ENCODE assay signal across 9 cellular contexts in the genomic region with DNA sequence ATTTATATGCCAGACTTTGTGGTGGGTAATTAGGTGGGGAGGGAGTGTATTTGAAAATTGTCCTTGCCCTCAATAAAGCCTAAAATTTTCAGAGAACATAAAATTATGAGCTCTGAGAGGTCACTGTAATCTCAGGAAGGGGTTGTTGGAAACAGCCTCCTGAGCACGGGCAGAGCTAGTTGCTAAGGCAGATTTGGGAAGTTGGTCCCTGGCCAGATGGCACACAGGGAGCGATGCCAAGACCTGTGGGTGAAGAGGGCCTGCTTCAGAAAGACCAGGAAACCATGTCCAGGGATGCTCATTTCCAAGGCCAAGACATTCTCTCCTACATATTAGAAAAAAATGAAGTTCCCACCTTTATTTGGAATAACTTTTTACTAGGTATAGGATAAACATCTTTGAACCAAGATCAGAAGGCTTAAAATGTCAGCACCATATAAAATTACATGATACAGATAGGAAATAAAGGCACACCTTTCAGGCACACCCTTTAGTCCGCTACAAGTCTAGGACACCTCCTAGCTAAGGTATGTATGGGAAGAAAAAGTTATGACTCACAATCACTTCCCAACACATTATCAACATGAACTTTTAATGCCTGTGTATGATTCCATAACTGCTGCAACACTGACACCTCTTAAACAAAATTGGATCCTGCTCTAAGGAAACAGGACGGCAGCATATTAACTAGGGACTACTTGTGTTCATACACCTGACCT. TPM values are rescaled to one million over a fixed set of nuclear protein-coding genes. Genes with fewer than 3 reads are reported as not detected.
DNase-seq lines count a peak whose midpoint lies in the region; ATAC-seq, FAIRE-seq and TF ChIP-seq lines count a peak whose summit lies in the region.
"Had no signal": no experiment of that assay in that cellular context is flagged by ENCODE, and none has a peak within 500 bp of the region (broad histone marks: within the 10 kb centered on the region; RNA-seq: fewer than 3 reads in every experiment).

No MANE protein-coding gene starts in this region.

- no peak overlapping the region for H3K27ac ChIP-seq in CD4-positive, alpha-beta memory T cell (ENCODE audit: low read depth, low read length)
- H3K27ac ChIP-seq in endothelial cell of umbilical vein (ENCODE audit: insufficient read depth, low read depth, low read length) (no peak overlapping the region), ovary (no peak overlapping the region)

- WGBS in ovary, 3 donors = 62 to 64% (median 63%) methylated on average over 4 of the region's 4 CpGs

- no TSS peak for BruUV-seq in endothelial cell of umbilical vein (replicated peaks; lab: Mats Ljungman, UMichigan)

- dilution Hi-C loops in endothelial cell of umbilical vein (cut with MboI; ENCODE audit: extremely low pct_ligation_motif_present, low sequenced_read_pairs) = no loop called here

- no peak overlapping the region for H3K9ac ChIP-seq in endothelial cell of umbilical vein (replicated peaks; ENCODE audit: extremely low read depth, insufficient read depth, low read length)

- H3K9me1 ChIP-seq in endothelial cell of umbilical vein (replicated peaks; ENCODE audit: control insufficient read depth, extremely low read depth, insufficient read depth, low read length) = no peaks in the 10 kb centered on the region

- TF ChIP-seq POLR2A in endothelial cell of umbilical vein (IDR thresholded peaks at IDR 0.05; ENCODE audit: low read depth, low read length) = no peak
- no peak for TF ChIP-seq POLR2A in ovary (IDR thresholded peaks at IDR 0.05)

- H4K20me1 ChIP-seq in endothelial cell of umbilical vein (replicated peaks; ENCODE audit: control insufficient read depth, extremely low read depth, insufficient read depth, low read length) = no peaks in the 10 kb centered on the region

- H3K27me3 Mint-ChIP-seq in CD4-positive, alpha-beta memory T cell = peaks cover 2 to 7% of the 10 kb centered on the region in 2 donors

- TF ChIP-seq EP300 in ovary (IDR thresholded peaks at IDR 0.05) = no peak

- intact Hi-C loops in CD4-positive, alpha-beta memory T cell (cut with micrococcal nuclease) = loop anchor here (5.0 to 10.0 kb wide), 8 partner anchors 87 to 1842 kb away; partner anchors contain the start of genes MANBA and SLC9B2
- intact Hi-C loops in endothelial cell of umbilical vein (cut with micrococcal nuclease) (loop anchor here (5.0 kb wide), 5 partner anchors 147 to 1787 kb away; partner anchors contain the start of genes H2AZ1 and TRMT10A), ovary (cut with DNase I) (loop anchor here in 2 of 4 donors (5.0 to 10.0 kb wide), 2 partner anchors 155 to 157 kb away; no protein-coding TSS in a partner anchor)

- peaks cover 20% of the 10 kb centered on the region for H3K4me1 ChIP-seq in CD4-positive, alpha-beta memory T cell (ENCODE audit: insufficient read depth, low read length)
- H3K4me1 ChIP-seq in endothelial cell of umbilical vein (ENCODE audit: control insufficient read depth, extremely low read depth, insufficient read depth, low read length) = peaks cover 15% of the 10 kb centered on the region
- peaks cover 4% of the 10 kb centered on the region for H3K4me1 ChIP-seq in ovary (ENCODE audit: insufficient read depth)

- peak overlapping the region in 7 of 8 donors; percentile 93 to 99 (median 97) for H3K4me3 Mint-ChIP-seq in CD4-positive, alpha-beta memory T cell

- peak; percentile 40 for FAIRE-seq in endothelial cell of umbilical vein (lab: Jason Lieb, UNC)

- peaks cover 0 to 16% of the 10 kb centered on the region in 2 donors for H3K36me3 Mint-ChIP-seq in CD4-positive, alpha-beta memory T cell

- no peaks in the 10 kb centered on the region for H3K9me3 Mint-ChIP-seq in CD4-positive, alpha-beta memory T cell

- H2AFZ ChIP-seq in endothelial cell of umbilical vein (ENCODE audit: low read depth, low read length) = no peak overlapping the region

- POLR2A ChIA-PET in CD4-positive, alpha-beta memory T cell (lab: Charles Lee; ENCODE audit: partially characterized antibody) = interaction anchor here (0.9 to 4.7 kb wide), 2 partner anchors 22 to 329 kb away, joined by 3 to 53 read pairs; no protein-coding TSS in a partner anchor
- POLR2A ChIA-PET in endothelial cell of umbilical vein (lab: Charles Lee) = no interaction called here

- H3K9me3 ChIP-seq in CD4-positive, alpha-beta memory T cell (ENCODE audit: control insufficient read depth in 1 of 2, low read length in 2 of 2) = no peaks in the 10 kb centered on the region
- no peaks in the 10 kb centered on the region for H3K9me3 ChIP-seq in endothelial cell of umbilical vein (replicated peaks; ENCODE audit: control insufficient read depth, insufficient read depth, low read length)
- H3K9me3 ChIP-seq in ovary = no peaks in the 10 kb centered on the region

- no peak overlapping the region for H3K4me3 ChIP-seq in CD4-positive, alpha-beta memory T cell (ENCODE audit: low read length in 2 of 2)
- H3K4me3 ChIP-seq in endothelial cell of umbilical vein (replicated peaks in 1 of 3; ENCODE audit: insufficient read depth in 1 of 3, low read depth in 1 of 3, low read length in 3 of 3) = no peak overlapping the region
- no peak overlapping the region for H3K4me3 ChIP-seq in ovary

- TF ChIP-seq CTCF in endothelial cell of umbilical vein (IDR thresholded peaks at IDR 0.05; ENCODE audit: extremely low read depth in 1 of 2, insufficient read depth in 1 of 2, low read depth in 1 of 2, low read length in 2 of 2) (no peak), ovary (IDR thresholded peaks at IDR 0.05) (no peak)

- no peaks in the 10 kb centered on the region for H3K27me3 ChIP-seq in CD4-positive, alpha-beta memory T cell (ENCODE audit: insufficient read depth, low read length)
- H3K27me3 ChIP-seq in endothelial cell of umbilical vein (ENCODE audit: control insufficient read depth in 2 of 2, insufficient read depth in 2 of 2, low read length in 2 of 2) (no peaks in the 10 kb centered on the region), ovary (no peaks in the 10 kb centered on the region)

- peak overlapping the region in 2 of 7 donors; percentile 29 to 98 for H3K27ac Mint-ChIP-seq in CD4-positive, alpha-beta memory T cell

- H3K79me2 ChIP-seq in endothelial cell of umbilical vein (ENCODE audit: control insufficient read depth, insufficient read depth, low read length) = peaks cover 2% of the 10 kb centered on the region

- CTCF ChIA-PET in CD4-positive, alpha-beta memory T cell (lab: Charles Lee; ENCODE audit: partially characterized antibody) = interaction anchor here (0.7 to 3.4 kb wide), 7 partner anchors 12 to 381 kb away, joined by 3 to 16 read pairs (median 4); no protein-coding TSS in a partner anchor
- CTCF ChIA-PET in endothelial cell of umbilical vein (lab: Charles Lee) = interaction anchor here (1.6 to 3.8 kb wide), 2 partner anchors 70 to 163 kb away, joined by 4 to 16 read pairs; no protein-coding TSS in a partner anchor

- no peak overlapping the region for H3K4me2 ChIP-seq in endothelial cell of umbilical vein (ENCODE audit: insufficient read depth, low read length)

- H3K4me1 Mint-ChIP-seq in CD4-positive, alpha-beta memory T cell = peaks cover 14 to 25% (median 21%) of the 10 kb centered on the region in 4 donors

- no peak for DNase-seq in CD4-positive, alpha-beta memory T cell
- DNase-seq in NCI-H1694 treated with DMSO at 0.1 percent for 48 hours (lab: John Stamatoyannopoulos, UW) (peak; percentile 28), endothelial cell of umbilical vein (ENCODE audit: low read depth, low spot score) (peak; percentile 56), ovary (peak; percentile 14 to 69 (median 57)), islet precursor cell (no peak), activated T-cell treated with anti-CD3 and anti-CD28 coated beads for 4 hours (no peak), NCI-H774 (lab: John Stamatoyannopoulos, UW) (no peak)
- DNase-seq: NCI-H1048 had no signal

- no peak for ATAC-seq in GM21786 (IDR thresholded peaks at IDR 0.05; ENCODE audit: unreplicated experiment)

- no peaks in the 10 kb centered on the region for H3K36me3 ChIP-seq in CD4-positive, alpha-beta memory T cell (ENCODE audit: insufficient read depth, low read length)
- H3K36me3 ChIP-seq in endothelial cell of umbilical vein (ENCODE audit: control insufficient read depth in 2 of 2, extremely low read depth in 1 of 2, insufficient read depth in 2 of 2, low read length in 2 of 2) = no peaks in the 10 kb centered on the region
- no peaks in the 10 kb centered on the region for H3K36me3 ChIP-seq in ovary

TF ChIP-seq in endothelial cell of umbilical vein, 7 proteins besides CTCF, POLR2A, EP300 and RAD21:
- TF ChIP-seq FOS (IDR thresholded peaks at IDR 0.05; ENCODE audit: borderline replicate concordance, insufficient read depth, low read length) = no peak
- no peak for TF ChIP-seq POLR2AphosphoS5 (IDR thresholded peaks at IDR 0.05; ENCODE audit: insufficient read depth, low read depth, low read length)
- TF ChIP-seq EZH2 (IDR thresholded peaks at IDR 0.05; ENCODE audit: borderline replicate concordance, low read depth, low read length, severe bottlenecking) = no peak
- no peak for TF ChIP-seq MYC (IDR thresholded peaks at IDR 0.05; ENCODE audit: low read depth, low read length)
- no peak for TF ChIP-seq GATA2 (IDR thresholded peaks at IDR 0.05; ENCODE audit: insufficient read depth, insufficient read length, low read depth, low read length)
- no peak for TF ChIP-seq JUN (IDR thresholded peaks at IDR 0.05; ENCODE audit: borderline replicate concordance, insufficient read depth, insufficient read length, low read depth)
- TF ChIP-seq, protein P1, sequence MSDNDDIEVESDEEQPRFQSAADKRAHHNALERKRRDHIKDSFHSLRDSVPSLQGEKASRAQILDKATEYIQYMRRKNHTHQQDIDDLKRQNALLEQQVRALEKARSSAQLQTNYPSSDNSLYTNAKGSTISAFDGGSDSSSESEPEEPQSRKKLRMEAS (IDR thresholded peaks at IDR 0.05; ENCODE audit: insufficient read depth, insufficient read length) = no peak

RNA-seq across cellular contexts. Expression of gene PPP3CA, which starts 2.2 kb away (rescaled TPM):
- 10 to 100 TPM; 38.3 to 41.8 TPM for total RNA-seq in CD4-positive, alpha-beta memory T cell
- polyA plus RNA-seq in CD4-positive, alpha-beta memory T cell = 1 to 10 TPM; 5.0 to 7.4 TPM
- total RNA-seq in endothelial cell of umbilical vein = 40.3 and 43.3 TPM in 2 replicates
- 6.6 and 7.0 TPM in 2 replicates for polyA plus RNA-seq in endothelial cell of umbilical vein
- 10.2 and 11.0 TPM in 2 replicates for polyA plus RNA-seq in endothelial cell of umbilical vein (2011; cell fraction: cytosol; rRNA removed)
- polyA plus RNA-seq in endothelial cell of umbilical vein (2011; cell fraction: nucleus; rRNA removed) = 10.2 and 12.8 TPM in 2 replicates
- 19.3 and 28.7 TPM in 2 replicates for polyA plus RNA-seq in endothelial cell of umbilical vein (2012)
- 27.6 and 28.4 TPM in 2 replicates for polyA minus RNA-seq in endothelial cell of umbilical vein
- polyA minus RNA-seq in endothelial cell of umbilical vein (2011; cell fraction: cytosol; rRNA and poly(A)+ RNA removed) = 13.1 TPM
- 38.2 and 50.4 TPM in 2 replicates for polyA minus RNA-seq in endothelial cell of umbilical vein (2011; cell fraction: nucleus; rRNA and poly(A)+ RNA removed)
- total RNA-seq in ovary = 10 to 100 TPM; 30.5 to 47.9 (median 38.7) TPM
- polyA plus RNA-seq in ovary = 10 to 100 TPM; 19.4 to 26.0 TPM

Comparison
In these comparisons a context has a peak if more than half of its experiments do, and no peak if none do; other contexts are left out.
1. DNase-seq: peak in NCI-H1694 treated with DMSO at 0.1 percent for 48 hours (single experiment), endothelial cell of umbilical vein (single experiment) and ovary (5 of 5); none in CD4-positive, alpha-beta memory T cell (0 of 5), islet precursor cell (single experiment), activated T-cell treated with anti-CD3 and anti-CD28 coated beads for 4 hours (single experiment) and NCI-H774 (single experiment).